In the genomic region with DNA sequence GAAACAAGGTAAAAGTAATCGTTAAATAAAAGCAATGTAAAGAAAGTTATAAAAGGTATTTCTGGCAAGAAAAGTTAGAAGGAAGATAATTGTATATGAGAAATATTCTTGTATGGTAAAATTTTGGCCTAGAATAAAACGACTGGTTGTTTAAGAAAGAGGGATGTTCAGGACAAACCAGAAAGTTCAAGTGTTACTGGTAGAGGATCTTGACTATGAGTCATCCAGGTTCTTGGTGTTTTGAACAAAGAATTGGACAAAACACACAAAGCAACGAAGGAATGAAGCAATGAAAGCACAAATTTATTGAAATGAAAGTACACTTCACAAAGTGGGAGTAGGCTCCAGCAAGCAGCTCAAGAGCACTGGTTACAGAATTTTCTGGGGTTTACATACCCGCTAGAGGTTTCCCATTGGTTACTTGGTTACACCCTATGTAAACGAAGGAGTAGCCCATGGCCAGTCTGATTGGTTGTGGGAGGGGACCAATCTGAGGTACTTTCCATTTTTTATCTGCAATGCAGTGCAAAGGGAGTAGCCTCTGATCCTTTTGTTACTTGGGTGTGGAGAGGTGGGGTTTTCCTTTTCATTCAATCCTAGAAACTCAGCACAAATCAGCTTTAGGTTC, we compare ENCODE assay signal across 18 cellular contexts.
"Had no signal": no experiment of that assay in that cellular context is flagged by ENCODE, and none has a peak within 500 bp of the region (broad histone marks: within the 10 kb centered on the region; RNA-seq: fewer than 3 reads in every experiment).

No MANE protein-coding gene starts in this region.

- H3K27me3 Mint-ChIP-seq: activated naive CD4-positive, alpha-beta T cell treated with anti-CD3 and anti-CD28 coated beads, Interleukin-2, amount 50 U/mL, for 24 hours; naive thymus-derived CD4-positive, alpha-beta T cell had no signal

- H3K27ac Mint-ChIP-seq: activated naive CD4-positive, alpha-beta T cell treated with anti-CD3 and anti-CD28 coated beads, Interleukin-2, amount 50 U/mL, for 24 hours; activated T-cell treated with anti-CD3 and anti-CD28 coated beads, Interleukin-2, amount 50 U/mL, for 72 hours had no signal

- H3K27ac ChIP-seq: adrenal gland, epithelial cell of prostate, gastrocnemius medialis, prostate gland, tibial artery, uterus had no signal

- H3K4me3 Mint-ChIP-seq: activated naive CD4-positive, alpha-beta T cell treated with anti-CD3 and anti-CD28 coated beads, Interleukin-2, amount 50 U/mL, for 24 hours; activated T-cell treated with anti-CD3 and anti-CD28 coated beads, Interleukin-2, amount 50 U/mL, for 72 hours; naive thymus-derived CD4-positive, alpha-beta T cell had no signal

- H3K4me3 ChIP-seq: adrenal gland, gastrocnemius medialis, prostate gland, tibial artery, uterus had no signal

- H3K9me3 Mint-ChIP-seq: activated naive CD4-positive, alpha-beta T cell treated with anti-CD3 and anti-CD28 coated beads, Interleukin-2, amount 50 U/mL, for 24 hours had no signal

- H3K4me1 ChIP-seq: adrenal gland, prostate gland, tibial artery, uterus had no signal

- H3K9me3 ChIP-seq: adrenal gland, gastrocnemius medialis, prostate gland, tibial artery, uterus had no signal

- H3K36me3 ChIP-seq: prostate gland, uterus had no signal

- H3K27me3 ChIP-seq: adrenal gland, gastrocnemius medialis, tibial artery, uterus had no signal

- DNase-seq: activated CD4-positive, alpha-beta T cell treated with anti-CD3 and anti-CD28 coated beads, Interleukin-2, amount 50 U/mL, for 1 hour; activated gamma-delta T cell; activated T-cell treated with anti-CD3 and anti-CD28 coated beads, Interleukin-2, amount 50 U/mL, for 72 hours; adrenal gland; gastrocnemius medialis; head of caudate nucleus; left ventricle myocardium superior; mesendoderm; naive thymus-derived CD4-positive, alpha-beta T cell; right cardiac atrium; stimulated activated CD4-positive, alpha-beta T cell treated with anti-CD3 and anti-CD28 coated beads, Interleukin-2, amount 100 ng/mL, for 24 hours; stimulated activated naive CD4-positive, alpha-beta T cell treated with Interleukin-2 at 50 U/mL for 16 hours; T1000; tibial artery; uterus had no signal
